In genomic region chr22:46990937-46991520, GRCh38 we compare ENCODE assay signal across 33 cellular contexts.
"Had no signal": no experiment of that assay in that cellular context is flagged by ENCODE, and none has a peak within 500 bp of the region (broad histone marks: within the 10 kb centered on the region; RNA-seq: fewer than 3 reads in every experiment).

No MANE protein-coding gene starts in this region.

- H3K27ac Mint-ChIP-seq: activated B cell treated with CpG ODN at 0.5 μM for 24 hours; activated CD4-positive, alpha-beta T cell treated with anti-CD3 and anti-CD28 coated beads for 36 hours; activated naive CD4-positive, alpha-beta T cell treated with anti-CD3 and anti-CD28 coated beads, Interleukin-2, amount 10 ng/mL, durations not matched to agents 7 days and 5 days; dendritic cell treated with granulocyte-macrophage colony-stimulating factor and Interleukin-4, amounts not matched to agents 40 ng/mL and 50 ng/mL, for 4 days; mesothelial cell of epicardium; T-helper 17 cell had no signal

- H3K36me3 ChIP-seq: gastrocnemius medialis had no signal

- H3K27me3 ChIP-seq: ascending aorta, gastrocnemius medialis, suprapubic skin, tibial artery, upper lobe of right lung had no signal

- FAIRE-seq: endometrium, kidney had no signal

- H3K4me1 ChIP-seq: ascending aorta, upper lobe of right lung had no signal

- H3K36me3 Mint-ChIP-seq: activated naive CD4-positive, alpha-beta T cell treated with anti-CD3 and anti-CD28 coated beads, Interleukin-2, amount 10 ng/mL, durations not matched to agents 7 days and 5 days had no signal

- DNase-seq: activated B cell treated with CpG ODN at 0.5 μM for 24 hours; activated CD4-positive, alpha-beta T cell treated with anti-CD3 and anti-CD28 coated beads for 36 hours; activated CD4-positive, alpha-beta T cell treated with anti-CD3 and anti-CD28 coated beads, Interleukin-2, amount 50 U/mL, for 4 hours; activated CD8-positive, alpha-beta memory T cell treated with anti-CD3 and anti-CD28 coated beads, Interleukin-2, amount 50 U/mL, for 4 hours; activated gamma-delta T cell; activated naive CD4-positive, alpha-beta T cell treated with anti-CD3 and anti-CD28 coated beads, Interleukin-2, amount 10 ng/mL, durations not matched to agents 7 days and 5 days; activated naive CD8-positive, alpha-beta T cell treated with anti-CD3 and anti-CD28 coated beads, Interleukin-2, amount 10 ng/mL, durations not matched to agents 7 days and 5 days; activated T-cell treated with anti-CD3 and anti-CD28 coated beads, Interleukin-2, amount 50 U/mL, for 1 hour; caudate nucleus; gastrocnemius medialis; glutamatergic neuron; hippocampal formation; immature natural killer cell; left colon; mammary epithelial cell; naive B cell; occipital lobe; right cardiac atrium; stimulated activated CD4-positive, alpha-beta T cell treated with anti-CD3 and anti-CD28 coated beads, Interleukin-15, amount 100 ng/mL, for 24 hours; stimulated activated CD4-positive, alpha-beta T cell treated with anti-CD3 and anti-CD28 coated beads, Interleukin-2, amount 100 ng/mL, for 24 hours; stimulated activated naive CD4-positive, alpha-beta T cell; T-helper 17 cell; T1000; tibial artery; upper lobe of right lung had no signal

- H3K27me3 Mint-ChIP-seq: activated B cell treated with CpG ODN at 0.5 μM for 24 hours; activated CD4-positive, alpha-beta T cell treated with anti-CD3 and anti-CD28 coated beads for 36 hours; activated naive CD4-positive, alpha-beta T cell treated with anti-CD3 and anti-CD28 coated beads, Interleukin-2, amount 10 ng/mL, durations not matched to agents 7 days and 5 days; activated naive CD8-positive, alpha-beta T cell treated with anti-CD3 and anti-CD28 coated beads, Interleukin-2, amount 10 ng/mL, durations not matched to agents 7 days and 5 days; brain; dendritic cell treated with granulocyte-macrophage colony-stimulating factor and Interleukin-4, amounts not matched to agents 40 ng/mL and 50 ng/mL, for 4 days; naive B cell; T-helper 17 cell had no signal

- H3K27ac ChIP-seq: ascending aorta, gastrocnemius medialis, suprapubic skin, tibial artery, upper lobe of right lung had no signal

- H3K4me3 Mint-ChIP-seq: activated B cell treated with CpG ODN at 0.5 μM for 24 hours; activated CD4-positive, alpha-beta T cell treated with anti-CD3 and anti-CD28 coated beads for 36 hours; activated naive CD4-positive, alpha-beta T cell treated with anti-CD3 and anti-CD28 coated beads, Interleukin-2, amount 10 ng/mL, durations not matched to agents 7 days and 5 days; activated naive CD8-positive, alpha-beta T cell treated with anti-CD3 and anti-CD28 coated beads, Interleukin-2, amount 10 ng/mL, durations not matched to agents 7 days and 5 days; brain; dendritic cell treated with granulocyte-macrophage colony-stimulating factor and Interleukin-4, amounts not matched to agents 40 ng/mL and 50 ng/mL, for 4 days; immature natural killer cell; mesothelial cell of epicardium; naive B cell had no signal

- H3K4me3 ChIP-seq: ascending aorta, gastrocnemius medialis, suprapubic skin, tibial artery, upper lobe of right lung had no signal

- H3K9me3 Mint-ChIP-seq: activated B cell treated with CpG ODN at 0.5 μM for 24 hours; activated naive CD4-positive, alpha-beta T cell treated with anti-CD3 and anti-CD28 coated beads, Interleukin-2, amount 10 ng/mL, durations not matched to agents 7 days and 5 days; activated naive CD8-positive, alpha-beta T cell treated with anti-CD3 and anti-CD28 coated beads, Interleukin-2, amount 10 ng/mL, durations not matched to agents 7 days and 5 days; dendritic cell treated with granulocyte-macrophage colony-stimulating factor and Interleukin-4, amounts not matched to agents 40 ng/mL and 50 ng/mL, for 4 days; immature natural killer cell; mesothelial cell of epicardium; naive B cell had no signal

- H3K9me3 ChIP-seq: ascending aorta, gastrocnemius medialis, suprapubic skin, tibial artery, upper lobe of right lung had no signal

- H3K4me1 Mint-ChIP-seq: activated naive CD4-positive, alpha-beta T cell treated with anti-CD3 and anti-CD28 coated beads, Interleukin-2, amount 10 ng/mL, durations not matched to agents 7 days and 5 days had no signal

- ATAC-seq: activated CD4-positive, alpha-beta T cell treated with anti-CD3 and anti-CD28 coated beads for 36 hours; gastrocnemius medialis; left colon; right cardiac atrium; SK-N-SH treated with all-trans-retinoic acid at 6 μM for 48 hours; T-helper 17 cell; upper lobe of right lung had no signal
